In the genomic region with DNA sequence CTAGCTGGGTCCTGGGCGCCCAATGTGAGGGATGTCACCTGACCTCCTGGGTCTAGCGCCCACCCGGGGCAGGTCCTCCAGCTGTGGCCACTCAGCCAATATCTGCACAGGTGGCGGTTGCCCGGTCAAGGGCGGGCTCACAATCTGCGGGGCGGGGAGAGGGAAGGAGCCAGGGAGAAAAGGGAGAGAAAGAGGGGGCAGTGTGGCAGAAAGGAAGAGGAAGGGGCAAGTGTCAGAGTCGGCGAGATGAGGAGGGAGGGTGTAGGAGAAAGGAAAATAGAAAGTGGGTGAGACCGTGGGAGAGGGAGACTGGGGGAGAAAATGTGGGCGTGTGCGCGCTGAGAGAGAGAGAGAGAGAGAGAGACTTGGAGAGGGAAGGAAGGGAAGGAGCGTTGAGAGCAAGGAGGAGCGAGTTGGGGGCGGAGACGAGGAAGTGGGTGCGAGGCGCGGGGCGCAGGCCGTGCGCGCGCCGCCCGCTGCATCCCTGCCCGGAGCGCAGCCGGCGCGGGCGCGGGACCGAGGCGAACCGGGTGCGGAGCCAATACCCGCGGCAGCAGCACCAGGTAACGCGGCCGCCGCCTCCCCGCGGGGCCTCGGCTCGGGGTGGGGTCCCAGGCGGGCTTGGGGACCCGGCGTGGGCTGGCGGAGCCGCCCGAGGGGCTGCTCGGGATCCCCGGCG, we compare ENCODE assay signal across 1 cellular context.
TF ChIP-seq lines count a peak whose summit lies in the region.

A gene with protein sequence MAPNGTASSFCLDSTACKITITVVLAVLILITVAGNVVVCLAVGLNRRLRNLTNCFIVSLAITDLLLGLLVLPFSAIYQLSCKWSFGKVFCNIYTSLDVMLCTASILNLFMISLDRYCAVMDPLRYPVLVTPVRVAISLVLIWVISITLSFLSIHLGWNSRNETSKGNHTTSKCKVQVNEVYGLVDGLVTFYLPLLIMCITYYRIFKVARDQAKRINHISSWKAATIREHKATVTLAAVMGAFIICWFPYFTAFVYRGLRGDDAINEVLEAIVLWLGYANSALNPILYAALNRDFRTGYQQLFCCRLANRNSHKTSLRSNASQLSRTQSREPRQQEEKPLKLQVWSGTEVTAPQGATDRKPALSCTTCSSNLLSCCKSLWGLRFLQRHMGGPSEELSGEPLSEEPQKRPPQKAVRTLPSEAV (plus strand): TSS at position 479 of the 679 bp plus-strand sequence. CDS start 25,163 bp downstream, outside the sequence.

TF ChIP-seq in HEK293, 187 proteins besides CTCF, POLR2A, EP300 and RAD21 (continued from another document and continues in another):
- TF ChIP-seq, protein P1, sequence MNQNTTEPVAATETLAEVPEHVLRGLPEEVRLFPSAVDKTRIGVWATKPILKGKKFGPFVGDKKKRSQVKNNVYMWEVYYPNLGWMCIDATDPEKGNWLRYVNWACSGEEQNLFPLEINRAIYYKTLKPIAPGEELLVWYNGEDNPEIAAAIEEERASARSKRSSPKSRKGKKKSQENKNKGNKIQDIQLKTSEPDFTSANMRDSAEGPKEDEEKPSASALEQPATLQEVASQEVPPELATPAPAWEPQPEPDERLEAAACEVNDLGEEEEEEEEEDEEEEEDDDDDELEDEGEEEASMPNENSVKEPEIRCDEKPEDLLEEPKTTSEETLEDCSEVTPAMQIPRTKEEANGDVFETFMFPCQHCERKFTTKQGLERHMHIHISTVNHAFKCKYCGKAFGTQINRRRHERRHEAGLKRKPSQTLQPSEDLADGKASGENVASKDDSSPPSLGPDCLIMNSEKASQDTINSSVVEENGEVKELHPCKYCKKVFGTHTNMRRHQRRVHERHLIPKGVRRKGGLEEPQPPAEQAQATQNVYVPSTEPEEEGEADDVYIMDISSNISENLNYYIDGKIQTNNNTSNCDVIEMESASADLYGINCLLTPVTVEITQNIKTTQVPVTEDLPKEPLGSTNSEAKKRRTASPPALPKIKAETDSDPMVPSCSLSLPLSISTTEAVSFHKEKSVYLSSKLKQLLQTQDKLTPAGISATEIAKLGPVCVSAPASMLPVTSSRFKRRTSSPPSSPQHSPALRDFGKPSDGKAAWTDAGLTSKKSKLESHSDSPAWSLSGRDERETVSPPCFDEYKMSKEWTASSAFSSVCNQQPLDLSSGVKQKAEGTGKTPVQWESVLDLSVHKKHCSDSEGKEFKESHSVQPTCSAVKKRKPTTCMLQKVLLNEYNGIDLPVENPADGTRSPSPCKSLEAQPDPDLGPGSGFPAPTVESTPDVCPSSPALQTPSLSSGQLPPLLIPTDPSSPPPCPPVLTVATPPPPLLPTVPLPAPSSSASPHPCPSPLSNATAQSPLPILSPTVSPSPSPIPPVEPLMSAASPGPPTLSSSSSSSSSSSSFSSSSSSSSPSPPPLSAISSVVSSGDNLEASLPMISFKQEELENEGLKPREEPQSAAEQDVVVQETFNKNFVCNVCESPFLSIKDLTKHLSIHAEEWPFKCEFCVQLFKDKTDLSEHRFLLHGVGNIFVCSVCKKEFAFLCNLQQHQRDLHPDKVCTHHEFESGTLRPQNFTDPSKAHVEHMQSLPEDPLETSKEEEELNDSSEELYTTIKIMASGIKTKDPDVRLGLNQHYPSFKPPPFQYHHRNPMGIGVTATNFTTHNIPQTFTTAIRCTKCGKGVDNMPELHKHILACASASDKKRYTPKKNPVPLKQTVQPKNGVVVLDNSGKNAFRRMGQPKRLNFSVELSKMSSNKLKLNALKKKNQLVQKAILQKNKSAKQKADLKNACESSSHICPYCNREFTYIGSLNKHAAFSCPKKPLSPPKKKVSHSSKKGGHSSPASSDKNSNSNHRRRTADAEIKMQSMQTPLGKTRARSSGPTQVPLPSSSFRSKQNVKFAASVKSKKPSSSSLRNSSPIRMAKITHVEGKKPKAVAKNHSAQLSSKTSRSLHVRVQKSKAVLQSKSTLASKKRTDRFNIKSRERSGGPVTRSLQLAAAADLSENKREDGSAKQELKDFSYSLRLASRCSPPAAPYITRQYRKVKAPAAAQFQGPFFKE (tag by site-specific recombination; IDR thresholded peaks at IDR 0.05; ENCODE audit: borderline replicate concordance): no peak
- no peak for TF ChIP-seq ZNF404 (tag by site-specific recombination; IDR thresholded peaks at IDR 0.05)
- TF ChIP-seq ZBTB21 (tag by site-specific recombination; IDR thresholded peaks at IDR 0.05): no peak
- TF ChIP-seq, protein P2, sequence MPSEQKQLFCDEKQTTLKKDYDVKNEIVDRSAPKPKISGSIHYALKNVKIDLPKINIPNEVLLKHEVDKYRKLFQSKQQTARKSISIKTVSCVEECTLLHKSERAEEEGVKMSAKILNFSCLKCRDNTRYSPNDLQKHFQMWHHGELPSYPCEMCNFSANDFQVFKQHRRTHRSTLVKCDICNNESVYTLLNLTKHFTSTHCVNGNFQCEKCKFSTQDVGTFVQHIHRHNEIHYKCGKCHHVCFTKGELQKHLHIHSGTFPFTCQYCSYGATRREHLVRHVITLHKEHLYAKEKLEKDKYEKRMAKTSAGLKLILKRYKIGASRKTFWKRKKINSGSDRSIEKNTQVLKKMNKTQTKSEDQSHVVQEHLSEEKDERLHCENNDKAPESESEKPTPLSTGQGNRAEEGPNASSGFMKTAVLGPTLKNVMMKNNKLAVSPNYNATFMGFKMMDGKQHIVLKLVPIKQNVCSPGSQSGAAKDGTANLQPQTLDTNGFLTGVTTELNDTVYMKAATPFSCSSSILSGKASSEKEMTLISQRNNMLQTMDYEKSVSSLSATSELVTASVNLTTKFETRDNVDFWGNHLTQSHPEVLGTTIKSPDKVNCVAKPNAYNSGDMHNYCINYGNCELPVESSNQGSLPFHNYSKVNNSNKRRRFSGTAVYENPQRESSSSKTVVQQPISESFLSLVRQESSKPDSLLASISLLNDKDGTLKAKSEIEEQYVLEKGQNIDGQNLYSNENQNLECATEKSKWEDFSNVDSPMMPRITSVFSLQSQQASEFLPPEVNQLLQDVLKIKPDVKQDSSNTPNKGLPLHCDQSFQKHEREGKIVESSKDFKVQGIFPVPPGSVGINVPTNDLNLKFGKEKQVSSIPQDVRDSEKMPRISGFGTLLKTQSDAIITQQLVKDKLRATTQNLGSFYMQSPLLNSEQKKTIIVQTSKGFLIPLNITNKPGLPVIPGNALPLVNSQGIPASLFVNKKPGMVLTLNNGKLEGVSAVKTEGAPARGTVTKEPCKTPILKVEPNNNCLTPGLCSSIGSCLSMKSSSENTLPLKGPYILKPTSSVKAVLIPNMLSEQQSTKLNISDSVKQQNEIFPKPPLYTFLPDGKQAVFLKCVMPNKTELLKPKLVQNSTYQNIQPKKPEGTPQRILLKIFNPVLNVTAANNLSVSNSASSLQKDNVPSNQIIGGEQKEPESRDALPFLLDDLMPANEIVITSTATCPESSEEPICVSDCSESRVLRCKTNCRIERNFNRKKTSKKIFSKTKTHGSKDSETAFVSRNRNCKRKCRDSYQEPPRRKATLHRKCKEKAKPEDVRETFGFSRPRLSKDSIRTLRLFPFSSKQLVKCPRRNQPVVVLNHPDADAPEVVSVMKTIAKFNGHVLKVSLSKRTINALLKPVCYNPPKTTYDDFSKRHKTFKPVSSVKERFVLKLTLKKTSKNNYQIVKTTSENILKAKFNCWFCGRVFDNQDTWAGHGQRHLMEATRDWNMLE (tag by site-specific recombination; conservative IDR thresholded peaks at IDR 0.05; ENCODE audit: low read depth): no peak
- TF ChIP-seq ZBTB48 (tag by site-specific recombination; IDR thresholded peaks at IDR 0.05): peak; percentile 67
- TF ChIP-seq, protein P3, sequence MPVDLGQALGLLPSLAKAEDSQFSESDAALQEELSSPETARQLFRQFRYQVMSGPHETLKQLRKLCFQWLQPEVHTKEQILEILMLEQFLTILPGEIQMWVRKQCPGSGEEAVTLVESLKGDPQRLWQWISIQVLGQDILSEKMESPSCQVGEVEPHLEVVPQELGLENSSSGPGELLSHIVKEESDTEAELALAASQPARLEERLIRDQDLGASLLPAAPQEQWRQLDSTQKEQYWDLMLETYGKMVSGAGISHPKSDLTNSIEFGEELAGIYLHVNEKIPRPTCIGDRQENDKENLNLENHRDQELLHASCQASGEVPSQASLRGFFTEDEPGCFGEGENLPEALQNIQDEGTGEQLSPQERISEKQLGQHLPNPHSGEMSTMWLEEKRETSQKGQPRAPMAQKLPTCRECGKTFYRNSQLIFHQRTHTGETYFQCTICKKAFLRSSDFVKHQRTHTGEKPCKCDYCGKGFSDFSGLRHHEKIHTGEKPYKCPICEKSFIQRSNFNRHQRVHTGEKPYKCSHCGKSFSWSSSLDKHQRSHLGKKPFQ (tag by site-specific recombination; IDR thresholded peaks at IDR 0.05): no peak
- no peak for TF ChIP-seq ZNF214 (tag by site-specific recombination; IDR thresholded peaks at IDR 0.05; ENCODE audit: borderline replicate concordance)
- no peak for TF ChIP-seq ZBTB1 (tag by site-specific recombination; IDR thresholded peaks at IDR 0.05)
- TF ChIP-seq ZNF302 (tag by site-specific recombination; IDR thresholded peaks at IDR 0.05; ENCODE audit: low read depth): no peak
- TF ChIP-seq ZNF311 (tag by site-specific recombination; IDR thresholded peaks at IDR 0.05; ENCODE audit: borderline replicate concordance): no peak
- TF ChIP-seq, protein P4, sequence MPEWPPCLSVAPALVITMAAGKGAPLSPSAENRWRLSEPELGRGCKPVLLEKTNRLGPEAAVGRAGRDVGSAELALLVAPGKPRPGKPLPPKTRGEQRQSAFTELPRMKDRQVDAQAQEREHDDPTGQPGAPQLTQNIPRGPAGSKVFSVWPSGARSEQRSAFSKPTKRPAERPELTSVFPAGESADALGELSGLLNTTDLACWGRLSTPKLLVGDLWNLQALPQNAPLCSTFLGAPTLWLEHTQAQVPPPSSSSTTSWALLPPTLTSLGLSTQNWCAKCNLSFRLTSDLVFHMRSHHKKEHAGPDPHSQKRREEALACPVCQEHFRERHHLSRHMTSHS (tag by site-specific recombination; IDR thresholded peaks at IDR 0.05): no peak
- no peak for TF ChIP-seq ZNF830 (tag by site-specific recombination; IDR thresholded peaks at IDR 0.05; ENCODE audit: low read depth)
- no peak for TF ChIP-seq ZNF140 (tag by site-specific recombination; IDR thresholded peaks at IDR 0.05)
- peak; percentile 26; the same call in 1 of the 2 replicates for TF ChIP-seq ZNF585B (tag by site-specific recombination; IDR thresholded peaks at IDR 0.05)
- no peak for TF ChIP-seq ZNF274 (IDR thresholded peaks at IDR 0.05; ENCODE audit: low read length)
- TF ChIP-seq ZNF274 (tag by site-specific recombination; IDR thresholded peaks at IDR 0.05; ENCODE audit: borderline replicate concordance): no peak
- TF ChIP-seq ZNF48 (tag by site-specific recombination; IDR thresholded peaks at IDR 0.05): no peak
- peak; percentile 84; the same call in 1 of the 2 replicates for TF ChIP-seq KLF7 (tag by site-specific recombination; IDR thresholded peaks at IDR 0.05; ENCODE audit: borderline replicate concordance)
- TF ChIP-seq ZNF558 (tag by site-specific recombination; IDR thresholded peaks at IDR 0.05): no peak
- TF ChIP-seq ZNF544 (tag by site-specific recombination; IDR thresholded peaks at IDR 0.05): no peak
- TF ChIP-seq ZNF501 (tag by site-specific recombination; IDR thresholded peaks at IDR 0.05): no peak
- TF ChIP-seq, protein P5, sequence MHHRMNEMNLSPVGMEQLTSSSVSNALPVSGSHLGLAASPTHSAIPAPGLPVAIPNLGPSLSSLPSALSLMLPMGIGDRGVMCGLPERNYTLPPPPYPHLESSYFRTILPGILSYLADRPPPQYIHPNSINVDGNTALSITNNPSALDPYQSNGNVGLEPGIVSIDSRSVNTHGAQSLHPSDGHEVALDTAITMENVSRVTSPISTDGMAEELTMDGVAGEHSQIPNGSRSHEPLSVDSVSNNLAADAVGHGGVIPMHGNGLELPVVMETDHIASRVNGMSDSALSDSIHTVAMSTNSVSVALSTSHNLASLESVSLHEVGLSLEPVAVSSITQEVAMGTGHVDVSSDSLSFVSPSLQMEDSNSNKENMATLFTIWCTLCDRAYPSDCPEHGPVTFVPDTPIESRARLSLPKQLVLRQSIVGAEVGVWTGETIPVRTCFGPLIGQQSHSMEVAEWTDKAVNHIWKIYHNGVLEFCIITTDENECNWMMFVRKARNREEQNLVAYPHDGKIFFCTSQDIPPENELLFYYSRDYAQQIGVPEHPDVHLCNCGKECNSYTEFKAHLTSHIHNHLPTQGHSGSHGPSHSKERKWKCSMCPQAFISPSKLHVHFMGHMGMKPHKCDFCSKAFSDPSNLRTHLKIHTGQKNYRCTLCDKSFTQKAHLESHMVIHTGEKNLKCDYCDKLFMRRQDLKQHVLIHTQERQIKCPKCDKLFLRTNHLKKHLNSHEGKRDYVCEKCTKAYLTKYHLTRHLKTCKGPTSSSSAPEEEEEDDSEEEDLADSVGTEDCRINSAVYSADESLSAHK (tag by site-specific recombination; IDR thresholded peaks at IDR 0.05): no peak
- no peak for TF ChIP-seq ZNF10 (tag by site-specific recombination; IDR thresholded peaks at IDR 0.05)
- no peak for TF ChIP-seq ZNF76 (tag by site-specific recombination; IDR thresholded peaks at IDR 0.05; ENCODE audit: borderline replicate concordance, low read depth)
- no peak for TF ChIP-seq ZNF629 (tag by site-specific recombination; IDR thresholded peaks at IDR 0.05)
- TF ChIP-seq ZNF37A (tag by site-specific recombination; IDR thresholded peaks at IDR 0.05): no peak
- TF ChIP-seq ZNF530 (tag by site-specific recombination; IDR thresholded peaks at IDR 0.05; ENCODE audit: low read depth): no peak
- TF ChIP-seq BCL11B (tag by site-specific recombination; IDR thresholded peaks at IDR 0.05; ENCODE audit: low read depth): no peak
- no peak for TF ChIP-seq MEIS1 (CRISPR knock-in tag; IDR thresholded peaks at IDR 0.05; ENCODE audit: borderline replicate concordance)
- peak; percentile 100 for TF ChIP-seq ZFHX2 (tag by site-specific recombination; conservative IDR thresholded peaks at IDR 0.05)
- no peak for TF ChIP-seq ZNF510 (tag by site-specific recombination; IDR thresholded peaks at IDR 0.05; ENCODE audit: insufficient replicate concordance)
- TF ChIP-seq ZNF184 (tag by site-specific recombination; IDR thresholded peaks at IDR 0.05): no peak
- TF ChIP-seq, protein P6, sequence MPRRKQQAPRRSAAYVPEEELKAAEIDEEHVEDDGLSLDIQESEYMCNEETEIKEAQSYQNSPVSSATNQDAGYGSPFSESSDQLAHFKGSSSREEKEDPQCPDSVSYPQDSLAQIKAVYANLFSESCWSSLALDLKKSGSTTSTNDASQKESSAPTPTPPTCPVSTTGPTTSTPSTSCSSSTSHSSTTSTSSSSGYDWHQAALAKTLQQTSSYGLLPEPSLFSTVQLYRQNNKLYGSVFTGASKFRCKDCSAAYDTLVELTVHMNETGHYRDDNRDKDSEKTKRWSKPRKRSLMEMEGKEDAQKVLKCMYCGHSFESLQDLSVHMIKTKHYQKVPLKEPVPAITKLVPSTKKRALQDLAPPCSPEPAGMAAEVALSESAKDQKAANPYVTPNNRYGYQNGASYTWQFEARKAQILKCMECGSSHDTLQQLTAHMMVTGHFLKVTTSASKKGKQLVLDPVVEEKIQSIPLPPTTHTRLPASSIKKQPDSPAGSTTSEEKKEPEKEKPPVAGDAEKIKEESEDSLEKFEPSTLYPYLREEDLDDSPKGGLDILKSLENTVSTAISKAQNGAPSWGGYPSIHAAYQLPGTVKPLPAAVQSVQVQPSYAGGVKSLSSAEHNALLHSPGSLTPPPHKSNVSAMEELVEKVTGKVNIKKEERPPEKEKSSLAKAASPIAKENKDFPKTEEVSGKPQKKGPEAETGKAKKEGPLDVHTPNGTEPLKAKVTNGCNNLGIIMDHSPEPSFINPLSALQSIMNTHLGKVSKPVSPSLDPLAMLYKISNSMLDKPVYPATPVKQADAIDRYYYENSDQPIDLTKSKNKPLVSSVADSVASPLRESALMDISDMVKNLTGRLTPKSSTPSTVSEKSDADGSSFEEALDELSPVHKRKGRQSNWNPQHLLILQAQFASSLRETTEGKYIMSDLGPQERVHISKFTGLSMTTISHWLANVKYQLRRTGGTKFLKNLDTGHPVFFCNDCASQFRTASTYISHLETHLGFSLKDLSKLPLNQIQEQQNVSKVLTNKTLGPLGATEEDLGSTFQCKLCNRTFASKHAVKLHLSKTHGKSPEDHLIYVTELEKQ (tag by site-specific recombination; IDR thresholded peaks at IDR 0.05; ENCODE audit: borderline replicate concordance): no peak
- no peak for TF ChIP-seq MZF1 (tag by site-specific recombination; IDR thresholded peaks at IDR 0.05; ENCODE audit: borderline replicate concordance)
- no peak for TF ChIP-seq ZNF560 (tag by site-specific recombination; IDR thresholded peaks at IDR 0.05; ENCODE audit: borderline replicate concordance)
